In the genomic region with DNA sequence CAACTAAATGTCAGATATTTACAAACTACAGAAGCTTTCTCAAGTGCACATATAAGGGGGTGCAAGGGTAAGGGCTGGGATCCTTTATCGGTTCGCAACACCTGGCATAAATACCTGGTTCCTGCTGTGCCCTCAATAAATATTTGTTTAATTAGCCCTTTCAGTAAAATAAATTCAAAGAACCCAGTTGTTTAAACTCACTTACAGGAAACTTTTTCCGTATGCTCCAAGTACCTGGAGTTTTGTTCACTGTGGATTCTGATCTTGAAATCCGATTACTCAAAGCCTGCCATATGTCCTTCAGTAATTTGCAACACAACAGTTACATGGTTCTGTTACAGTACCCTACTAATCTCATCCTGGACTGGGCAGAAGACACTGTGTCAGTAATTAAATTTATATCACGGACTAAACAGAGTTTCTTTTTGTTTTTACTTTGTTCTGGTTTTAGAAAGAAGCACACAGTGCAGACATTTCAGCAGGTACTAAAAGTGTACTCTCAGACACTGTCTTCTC, we compare ENCODE assay signal across 10 cellular contexts. TPM values are rescaled to one million over a fixed set of nuclear protein-coding genes. Genes with fewer than 3 reads are reported as not detected.
DNase-seq lines count a peak whose midpoint lies in the region; TF ChIP-seq lines count a peak whose summit lies in the region.
"Had no signal": no experiment of that assay in that cellular context is flagged by ENCODE, and none has a peak within 500 bp of the region (broad histone marks: within the 10 kb centered on the region; RNA-seq: fewer than 3 reads in every experiment).

No MANE protein-coding gene starts in this region.

- CTCF ChIA-PET in MCF 10A (lab: Yijun Ruan, JAX) (interaction anchor here (0.6 to 1.5 kb wide), 6 partner anchors 10 to 1101 kb away, joined by 3 to 4 read pairs (median 3); no protein-coding TSS in a partner anchor), mammary epithelial cell (lab: Charles Lee; ENCODE audit: low non-redundant PET) (interaction anchor here (0.6 kb wide), 1 partner anchor 104 kb away, joined by 4 read pairs; no protein-coding TSS in a partner anchor)

- H3K4me1 ChIP-seq in mammary epithelial cell (ENCODE audit: insufficient read depth, low read length) (peaks cover 42% of the 10 kb centered on the region), iPS-20b (ENCODE audit: insufficient read depth, low read length) (peaks cover 28% of the 10 kb centered on the region), transverse colon (peaks cover 16 to 69% (median 43%) of the 10 kb centered on the region in 4 donors)

- H3K27me3 Mint-ChIP-seq in MCF 10A (ENCODE audit: insufficient read depth, unreplicated experiment) = no peaks in the 10 kb centered on the region

- peak overlapping the region; percentile 90 for H3K27ac Mint-ChIP-seq in MCF 10A (ENCODE audit: low read depth, unreplicated experiment)

- H3K4me3 ChIP-seq in mammary epithelial cell (replicated peaks in 1 of 3; ENCODE audit: insufficient read depth in 1 of 3, low read depth in 2 of 3, low read length in 3 of 3) = no peak overlapping the region
- peak overlapping the region; percentile 52 for H3K4me3 ChIP-seq in iPS-20b (ENCODE audit: low read length)
- H3K4me3 ChIP-seq in transverse colon = peak overlapping the region in 1 of 4 donors; percentile 11
- H3K4me3 ChIP-seq in MG63 = no peak overlapping the region

- BruUV-seq in MCF 10A (replicated peaks; lab: Mats Ljungman, UMichigan) = no TSS peak
- BruUV-seq in mammary epithelial cell (replicated peaks; lab: Mats Ljungman, UMichigan) = no TSS peak

- H3K27ac ChIP-seq in mammary epithelial cell (ENCODE audit: insufficient read depth, low read depth, low read length) (no peak overlapping the region), iPS-20b (ENCODE audit: low read length) (peak overlapping the region; percentile 28), transverse colon (peak overlapping the region; percentile 46 to 73 (median 72))

- DNase-seq in MCF 10A (ENCODE audit: unreplicated experiment) = no peak
- no peak for DNase-seq in mammary epithelial cell
- peak; percentile 94 for DNase-seq in NCI-H82 (lab: John Stamatoyannopoulos, UW)
- DNase-seq in transverse colon = no peak
- DNase-seq in SHP77 (lab: John Stamatoyannopoulos, UW) = no peak
- no peak for DNase-seq in MG63
- DNase-seq in SW 1271 (lab: John Stamatoyannopoulos, UW) = no peak
- DNase-seq: activated T-cell treated with anti-CD3 and anti-CD28 coated beads, Interleukin-2, amount 50 U/mL, for 4 hours; stimulated activated CD4-positive, alpha-beta T cell treated with anti-CD3 and anti-CD28 coated beads, Interleukin-2, amount 100 ng/mL, for 48 hours had no signal

- H3K36me3 ChIP-seq in mammary epithelial cell (ENCODE audit: insufficient read depth, low read length) (no peaks in the 10 kb centered on the region), iPS-20b (ENCODE audit: insufficient read depth, low read depth, low read length) (no peaks in the 10 kb centered on the region), transverse colon (no peaks in the 10 kb centered on the region), MG63 (peaks cover 14% of the 10 kb centered on the region)

- TF ChIP-seq CTCF in MCF 10A (IDR thresholded peaks at IDR 0.05; ENCODE audit: unreplicated experiment) (no peak), mammary epithelial cell (conservative IDR thresholded peaks at IDR 0.05 in 1 of 2, IDR thresholded peaks at IDR 0.05 in 1 of 2; ENCODE audit: extremely low read depth in 1 of 2, insufficient read depth in 1 of 2, low read depth in 1 of 2, low read length in 2 of 2) (no peak), transverse colon (IDR thresholded peaks at IDR 0.05) (no peak)

- TF ChIP-seq POLR2A in transverse colon (IDR thresholded peaks at IDR 0.05) = no peak

- no peak overlapping the region for H2AFZ ChIP-seq in mammary epithelial cell (ENCODE audit: low read depth, low read length)

- no peak overlapping the region for H3K4me3 Mint-ChIP-seq in MCF 10A (ENCODE audit: unreplicated experiment)
- H3K4me3 Mint-ChIP-seq: activated T-cell treated with anti-CD3 and anti-CD28 coated beads, Interleukin-2, amount 50 U/mL, for 4 hours had no signal

- H3K4me2 ChIP-seq in mammary epithelial cell (ENCODE audit: insufficient read depth, low read depth, low read length) = no peak overlapping the region

- no peaks in the 10 kb centered on the region for H3K9me3 Mint-ChIP-seq in MCF 10A (ENCODE audit: unreplicated experiment)
- H3K9me3 Mint-ChIP-seq: activated T-cell treated with anti-CD3 and anti-CD28 coated beads, Interleukin-2, amount 50 U/mL, for 4 hours had no signal

- dilution Hi-C loops in mammary epithelial cell (cut with HindIII; ENCODE audit: low sequenced_read_pairs) = no loop called here

- in situ Hi-C loops in mammary epithelial cell (cut with MboI; ENCODE audit: low sequenced_read_pairs in 2 of 2) (no loop called here), transverse colon (cut with MboI; ENCODE audit: low pct_ligation_motif_present in 1 of 4, low pct_unique_long_range_greater_than_20kb in 1 of 4, low sequenced_read_pairs in 3 of 4) (no loop called here)

- POLR2A ChIA-PET in MCF 10A (lab: Yijun Ruan, JAX) = interaction anchor here (0.8 to 5.2 kb wide), 13 partner anchors 10 to 113 kb away, joined by 3 to 72 read pairs (median 4); a partner anchor contains a TSS

- H4K20me1 ChIP-seq in mammary epithelial cell (ENCODE audit: insufficient read depth, low read length) = no peaks in the 10 kb centered on the region

- TF ChIP-seq EP300 in transverse colon (IDR thresholded peaks at IDR 0.05; ENCODE audit: low read depth) = no peak

- H3K36me3 Mint-ChIP-seq in MCF 10A (ENCODE audit: insufficient read depth, unreplicated experiment) = peaks cover 19% of the 10 kb centered on the region

- H3K9me3 ChIP-seq in mammary epithelial cell (replicated peaks; ENCODE audit: insufficient read depth, low read length) (no peaks in the 10 kb centered on the region), iPS-20b (ENCODE audit: insufficient read depth, low read depth, low read length) (no peaks in the 10 kb centered on the region), transverse colon (no peaks in the 10 kb centered on the region), MG63 (no peaks in the 10 kb centered on the region)

- no peak overlapping the region for H3K9ac ChIP-seq in mammary epithelial cell (ENCODE audit: insufficient read depth, low read length)
- H3K9ac ChIP-seq in iPS-20b (ENCODE audit: low read depth, low read length) = peak overlapping the region; percentile 55

- peaks cover 45% of the 10 kb centered on the region for H3K4me1 Mint-ChIP-seq in MCF 10A (ENCODE audit: insufficient read depth, unreplicated experiment)

- intact Hi-C loops in MCF 10A (cut with micrococcal nuclease) = loop anchor here (5.0 kb wide), 1 partner anchor 38 kb away; a partner anchor contains a TSS
- intact Hi-C loops in mammary epithelial cell (cut with micrococcal nuclease) = loop anchor here (5.0 kb wide), 1 partner anchor 52 kb away; no protein-coding TSS in a partner anchor
- intact Hi-C loops in transverse colon (cut with DNase I; ENCODE audit: low total_unique reads) = no loop called here

- H3K27me3 ChIP-seq in mammary epithelial cell (ENCODE audit: insufficient read depth, low read length) (no peaks in the 10 kb centered on the region), iPS-20b (ENCODE audit: insufficient read depth, low read length) (no peaks in the 10 kb centered on the region), transverse colon (no peaks in the 10 kb centered on the region), MG63 (no peaks in the 10 kb centered on the region)

- H3K79me2 ChIP-seq in mammary epithelial cell (ENCODE audit: insufficient read depth, low read length) = peaks cover 75% of the 10 kb centered on the region

- WGBS in mammary epithelial cell (ENCODE audit: low coverage, missing lambda C conversion rate) = 87% methylated on average over 5 of the region's 5 CpGs
- WGBS in transverse colon (ENCODE audit: low coverage in 1 of 2), 2 donors = 50 to 51% methylated on average over 5 of the region's 5 CpGs

RNA-seq across cellular contexts. Expression of a gene that starts 36.9 kb away (rescaled TPM):
- total RNA-seq in MCF 10A (2022) (48.1 and 50.9 TPM in 2 replicates), mammary epithelial cell (10 to 100 TPM in 1 of 2 donors, 1 to 10 TPM in 1; 9.0 to 19.2 TPM), transverse colon (100 to 1,000 TPM in 1 of 4 donors, 10 to 100 TPM in 3; 26.5 to 232 (median 88.4) TPM)
- 13.2 TPM for polyA plus RNA-seq in mammary epithelial cell
- 28.4 TPM for polyA minus RNA-seq in mammary epithelial cell
- total RNA-seq in MG63 (2014; rRNA removed; shearing (Covaris generic); ENCODE audit: low replicate concordance) = 9.5 and 15.5 TPM in 2 replicates
